19 cellular contexts compared by ENCODE assay signal in genomic region chr22:50319503-50319951, GRCh38.
"Had no signal": no experiment of that assay in that cellular context is flagged by ENCODE, and none has a peak within 500 bp of the region (broad histone marks: within the 10 kb centered on the region; RNA-seq: fewer than 3 reads in every experiment).

No MANE protein-coding gene starts in this region.

- DNase-seq: activated CD4-positive, alpha-beta memory T cell treated with anti-CD3 and anti-CD28 coated beads for 36 hours; activated CD4-positive, alpha-beta T cell treated with anti-CD3 and anti-CD28 coated beads for 36 hours; activated CD8-positive, alpha-beta memory T cell treated with anti-CD3 and anti-CD28 coated beads, Interleukin-2, amount 10 ng/mL, durations not matched to agents 7 days and 5 days; activated T-cell treated with anti-CD3 and anti-CD28 coated beads, Interleukin-2, amount 50 U/mL, for 1 hour; gastrocnemius medialis; mammary epithelial cell; occipital lobe; stimulated activated CD4-positive, alpha-beta T cell treated with anti-CD3 and anti-CD28 coated beads, Interleukin-15, amount 100 ng/mL, for 24 hours; stimulated activated CD4-positive, alpha-beta T cell treated with anti-CD3 and anti-CD28 coated beads, Interleukin-4, amount 100 ng/mL, for 1 hour; stimulated activated naive CD4-positive, alpha-beta T cell; T-helper 2 cell; transverse colon had no signal

- H3K9me3 Mint-ChIP-seq: activated CD4-positive, alpha-beta memory T cell treated with anti-CD3 and anti-CD28 coated beads for 36 hours; activated naive CD4-positive, alpha-beta T cell treated with anti-CD3 and anti-CD28 coated beads, Interleukin-2, amount 50 U/mL, for 72 hours; nephron had no signal

- H3K27me3 Mint-ChIP-seq: activated CD4-positive, alpha-beta memory T cell treated with anti-CD3 and anti-CD28 coated beads for 36 hours; activated CD4-positive, alpha-beta T cell treated with anti-CD3 and anti-CD28 coated beads for 36 hours; activated CD8-positive, alpha-beta memory T cell treated with anti-CD3 and anti-CD28 coated beads, Interleukin-2, amount 10 ng/mL, durations not matched to agents 7 days and 5 days had no signal

- H3K4me3 Mint-ChIP-seq: activated CD4-positive, alpha-beta memory T cell treated with anti-CD3 and anti-CD28 coated beads for 36 hours; activated CD4-positive, alpha-beta T cell treated with anti-CD3 and anti-CD28 coated beads for 36 hours; activated CD8-positive, alpha-beta memory T cell treated with anti-CD3 and anti-CD28 coated beads, Interleukin-2, amount 10 ng/mL, durations not matched to agents 7 days and 5 days; nephron had no signal

- ATAC-seq: activated CD4-positive, alpha-beta T cell treated with anti-CD3 and anti-CD28 coated beads for 36 hours; activated CD8-positive, alpha-beta memory T cell treated with anti-CD3 and anti-CD28 coated beads, Interleukin-2, amount 10 ng/mL, durations not matched to agents 7 days and 5 days; activated naive CD4-positive, alpha-beta T cell treated with anti-CD3 and anti-CD28 coated beads, Interleukin-2, amount 50 U/mL, for 72 hours; gastrocnemius medialis; left lobe of liver had no signal

- H3K9me3 ChIP-seq: gastrocnemius medialis, right atrium auricular region, transverse colon had no signal

- H3K36me3 Mint-ChIP-seq: activated CD4-positive, alpha-beta memory T cell treated with anti-CD3 and anti-CD28 coated beads for 36 hours; activated CD8-positive, alpha-beta memory T cell treated with anti-CD3 and anti-CD28 coated beads, Interleukin-2, amount 10 ng/mL, durations not matched to agents 7 days and 5 days; activated naive CD4-positive, alpha-beta T cell treated with anti-CD3 and anti-CD28 coated beads, Interleukin-2, amount 50 U/mL, for 72 hours had no signal

- H3K4me1 Mint-ChIP-seq: nephron had no signal

- H3K27ac ChIP-seq: cardiac muscle cell, epithelial cell of prostate, gastrocnemius medialis, right atrium auricular region, transverse colon had no signal

- H3K36me3 ChIP-seq: cardiac muscle cell, gastrocnemius medialis, right atrium auricular region, transverse colon had no signal

- H3K4me1 ChIP-seq: gastrocnemius medialis, right atrium auricular region had no signal

- H3K27ac Mint-ChIP-seq: activated CD4-positive, alpha-beta memory T cell treated with anti-CD3 and anti-CD28 coated beads for 36 hours; activated CD4-positive, alpha-beta T cell treated with anti-CD3 and anti-CD28 coated beads for 36 hours; activated CD8-positive, alpha-beta memory T cell treated with anti-CD3 and anti-CD28 coated beads, Interleukin-2, amount 10 ng/mL, durations not matched to agents 7 days and 5 days; activated naive CD4-positive, alpha-beta T cell treated with anti-CD3 and anti-CD28 coated beads, Interleukin-2, amount 50 U/mL, for 72 hours; nephron; progenitor cell of endocrine pancreas had no signal

- H3K4me3 ChIP-seq: cardiac muscle cell, gastrocnemius medialis, right atrium auricular region, transverse colon had no signal
